ENCODE assay signal across 1 cellular context in the genomic region with DNA sequence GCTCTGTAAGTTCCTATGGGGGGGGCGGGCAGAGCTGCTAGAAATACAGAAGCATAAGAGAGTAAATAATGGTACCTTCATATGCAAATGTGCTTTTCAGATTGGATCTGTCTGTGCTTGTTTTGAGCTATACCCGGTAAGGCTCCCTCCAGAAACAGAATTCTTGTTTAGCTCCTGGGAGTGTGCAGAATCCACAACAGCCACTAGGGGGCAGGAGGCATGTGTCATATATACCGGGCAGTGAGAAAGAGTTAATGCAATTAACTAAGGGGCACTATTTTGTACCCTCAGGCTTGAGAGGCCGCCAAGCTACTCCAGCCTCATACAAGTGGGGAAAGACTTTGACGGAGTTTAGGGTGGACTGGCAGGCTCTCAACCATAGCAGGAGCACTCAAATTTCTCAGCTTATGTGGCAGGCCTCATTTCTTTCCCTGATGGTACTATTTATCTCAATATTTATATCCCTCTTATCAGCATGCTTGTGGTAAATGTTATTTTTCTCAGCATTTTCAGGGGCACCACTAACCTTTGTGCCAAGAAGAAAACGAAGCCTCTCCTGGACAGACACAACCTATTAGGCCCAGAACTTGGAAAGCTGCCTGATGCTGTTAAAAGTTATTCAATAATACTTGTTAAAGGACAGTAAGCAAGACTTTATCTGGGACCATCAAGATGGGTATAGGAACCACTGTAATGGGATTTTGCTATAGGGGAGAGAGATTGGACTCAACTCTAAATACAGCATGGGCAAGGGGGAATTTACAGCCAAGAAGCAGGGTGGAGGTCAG.
TF ChIP-seq lines count a peak whose summit lies in the region.

No MANE protein-coding gene starts in this region.

TF ChIP-seq in GM23338, 12 proteins besides CTCF, POLR2A, EP300 and RAD21:
- TF ChIP-seq, protein P1, sequence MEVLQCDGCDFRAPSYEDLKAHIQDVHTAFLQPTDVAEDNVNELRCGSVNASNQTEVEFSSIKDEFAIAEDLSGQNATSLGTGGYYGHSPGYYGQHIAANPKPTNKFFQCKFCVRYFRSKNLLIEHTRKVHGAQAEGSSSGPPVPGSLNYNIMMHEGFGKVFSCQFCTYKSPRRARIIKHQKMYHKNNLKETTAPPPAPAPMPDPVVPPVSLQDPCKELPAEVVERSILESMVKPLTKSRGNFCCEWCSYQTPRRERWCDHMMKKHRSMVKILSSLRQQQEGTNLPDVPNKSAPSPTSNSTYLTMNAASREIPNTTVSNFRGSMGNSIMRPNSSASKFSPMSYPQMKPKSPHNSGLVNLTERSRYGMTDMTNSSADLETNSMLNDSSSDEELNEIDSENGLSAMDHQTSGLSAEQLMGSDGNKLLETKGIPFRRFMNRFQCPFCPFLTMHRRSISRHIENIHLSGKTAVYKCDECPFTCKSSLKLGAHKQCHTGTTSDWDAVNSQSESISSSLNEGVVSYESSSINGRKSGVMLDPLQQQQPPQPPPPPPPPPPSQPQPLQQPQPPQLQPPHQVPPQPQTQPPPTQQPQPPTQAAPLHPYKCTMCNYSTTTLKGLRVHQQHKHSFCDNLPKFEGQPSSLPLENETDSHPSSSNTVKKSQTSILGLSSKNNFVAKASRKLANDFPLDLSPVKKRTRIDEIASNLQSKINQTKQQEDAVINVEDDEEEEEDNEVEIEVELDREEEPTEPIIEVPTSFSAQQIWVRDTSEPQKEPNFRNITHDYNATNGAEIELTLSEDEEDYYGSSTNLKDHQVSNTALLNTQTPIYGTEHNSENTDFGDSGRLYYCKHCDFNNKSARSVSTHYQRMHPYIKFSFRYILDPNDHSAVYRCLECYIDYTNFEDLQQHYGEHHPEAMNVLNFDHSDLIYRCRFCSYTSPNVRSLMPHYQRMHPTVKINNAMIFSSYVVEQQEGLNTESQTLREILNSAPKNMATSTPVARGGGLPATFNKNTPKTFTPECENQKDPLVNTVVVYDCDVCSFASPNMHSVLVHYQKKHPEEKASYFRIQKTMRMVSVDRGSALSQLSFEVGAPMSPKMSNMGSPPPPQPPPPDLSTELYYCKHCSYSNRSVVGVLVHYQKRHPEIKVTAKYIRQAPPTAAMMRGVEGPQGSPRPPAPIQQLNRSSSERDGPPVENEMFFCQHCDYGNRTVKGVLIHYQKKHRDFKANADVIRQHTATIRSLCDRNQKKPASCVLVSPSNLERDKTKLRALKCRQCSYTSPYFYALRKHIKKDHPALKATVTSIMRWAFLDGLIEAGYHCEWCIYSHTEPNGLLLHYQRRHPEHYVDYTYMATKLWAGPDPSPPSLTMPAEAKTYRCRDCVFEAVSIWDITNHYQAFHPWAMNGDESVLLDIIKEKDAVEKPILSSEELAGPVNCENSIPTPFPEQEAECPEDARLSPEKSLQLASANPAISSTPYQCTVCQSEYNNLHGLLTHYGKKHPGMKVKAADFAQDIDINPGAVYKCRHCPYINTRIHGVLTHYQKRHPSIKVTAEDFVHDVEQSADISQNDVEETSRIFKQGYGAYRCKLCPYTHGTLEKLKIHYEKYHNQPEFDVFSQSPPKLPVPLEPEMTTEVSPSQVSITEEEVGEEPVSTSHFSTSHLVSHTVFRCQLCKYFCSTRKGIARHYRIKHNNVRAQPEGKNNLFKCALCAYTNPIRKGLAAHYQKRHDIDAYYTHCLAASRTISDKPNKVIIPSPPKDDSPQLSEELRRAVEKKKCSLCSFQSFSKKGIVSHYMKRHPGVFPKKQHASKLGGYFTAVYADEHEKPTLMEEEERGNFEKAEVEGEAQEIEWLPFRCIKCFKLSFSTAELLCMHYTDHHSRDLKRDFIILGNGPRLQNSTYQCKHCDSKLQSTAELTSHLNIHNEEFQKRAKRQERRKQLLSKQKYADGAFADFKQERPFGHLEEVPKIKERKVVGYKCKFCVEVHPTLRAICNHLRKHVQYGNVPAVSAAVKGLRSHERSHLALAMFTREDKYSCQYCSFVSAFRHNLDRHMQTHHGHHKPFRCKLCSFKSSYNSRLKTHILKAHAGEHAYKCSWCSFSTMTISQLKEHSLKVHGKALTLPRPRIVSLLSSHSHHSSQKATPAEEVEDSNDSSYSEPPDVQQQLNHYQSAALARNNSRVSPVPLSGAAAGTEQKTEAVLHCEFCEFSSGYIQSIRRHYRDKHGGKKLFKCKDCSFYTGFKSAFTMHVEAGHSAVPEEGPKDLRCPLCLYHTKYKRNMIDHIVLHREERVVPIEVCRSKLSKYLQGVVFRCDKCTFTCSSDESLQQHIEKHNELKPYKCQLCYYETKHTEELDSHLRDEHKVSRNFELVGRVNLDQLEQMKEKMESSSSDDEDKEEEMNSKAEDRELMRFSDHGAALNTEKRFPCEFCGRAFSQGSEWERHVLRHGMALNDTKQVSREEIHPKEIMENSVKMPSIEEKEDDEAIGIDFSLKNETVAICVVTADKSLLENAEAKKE (CRISPR knock-in tag; IDR thresholded peaks at IDR 0.05): no peak
- no peak for TF ChIP-seq ZNF331 (CRISPR knock-in tag; IDR thresholded peaks at IDR 0.05; ENCODE audit: low read depth)
